Comparison of ENCODE assay signal across 25 cellular contexts in genomic region chr6:40948598-40948997, GRCh38.
DNase-seq lines count a peak whose midpoint lies in the region; ATAC-seq, FAIRE-seq and TF ChIP-seq lines count a peak whose summit lies in the region.
"Had no signal": no experiment of that assay in that cellular context is flagged by ENCODE, and none has a peak within 500 bp of the region (broad histone marks: within the 10 kb centered on the region; RNA-seq: fewer than 3 reads in every experiment).

No MANE protein-coding gene starts in this region.

- H3K36me3 Mint-ChIP-seq in H9 (ENCODE audit: insufficient read depth in 1 of 3, low read depth in 3 of 3): no peaks in the 10 kb centered on the region; a peak in 1 of 7 replicates
- H3K36me3 Mint-ChIP-seq: activated naive CD8-positive, alpha-beta T cell; brain had no signal

- H4K91ac ChIP-seq in H9 (ENCODE audit: insufficient read length, low read depth, low read length): no peak overlapping the region

- H2BK20ac ChIP-seq in H9 (ENCODE audit: low read depth, low read length, poor library complexity, severe bottlenecking): no peak overlapping the region

- H3K4me3 Mint-ChIP-seq in H9: peak overlapping the region in 1 of 2 experiments; percentile 43; a peak in 1 of 5 replicates
- H3K4me3 Mint-ChIP-seq: activated naive CD8-positive, alpha-beta T cell; B cell; brain; IgD-negative memory B cell; stimulated activated naive CD8-positive, alpha-beta T cell treated with anti-CD3 and anti-CD28 coated beads, Interleukin-15, amount 100 ng/mL, for 72 hours had no signal

- H3K14ac ChIP-seq in H9 (ENCODE audit: insufficient read depth, low read length): no peak overlapping the region

- peaks cover 3% of the 10 kb centered on the region; the same call in 1 of the 2 replicates for H3K27me3 Mint-ChIP-seq in H9 (ENCODE audit: low read depth)

- H3K79me1 ChIP-seq in H9 (ENCODE audit: insufficient read depth, low read depth, low read length, poor library complexity, severe bottlenecking): no peaks in the 10 kb centered on the region

- no peak overlapping the region for H3K18ac ChIP-seq in H9 (ENCODE audit: insufficient read length, low read depth, low read length)

- no peak overlapping the region for H3K4me2 ChIP-seq in H9 (ENCODE audit: insufficient read depth, insufficient read length, low read length)
- H3K4me2 ChIP-seq: PC-9 had no signal

- WGBS in H9 (ENCODE audit: extremely low coverage, insufficient read length, low lambda C conversion rate): no CpG with 5 or more reads among the region's 3 CpGs

- no peaks in the 10 kb centered on the region for H4K20me1 ChIP-seq in H9 (ENCODE audit: control insufficient read depth, insufficient read depth, insufficient read length)

- H3K4me1 ChIP-seq in H9 (ENCODE audit: insufficient read depth, low read length): peaks cover 17% of the 10 kb centered on the region
- H3K4me1 ChIP-seq: colonic mucosa, heart right ventricle, spleen, transverse colon had no signal

- H2BK120ac ChIP-seq in H9 (ENCODE audit: low read depth, low read length, poor library complexity, severe bottlenecking): no peak overlapping the region

- H4K8ac ChIP-seq in H9 (replicated peaks; ENCODE audit: insufficient read length, low read depth, low read length): no peak overlapping the region

- no peaks in the 10 kb centered on the region for H3K9me3 ChIP-seq in H9 (ENCODE audit: control insufficient read depth, low read depth, low read length)
- H3K9me3 ChIP-seq: colonic mucosa, heart right ventricle, neutrophil, spleen, transverse colon had no signal

- H3K4ac ChIP-seq in H9 (ENCODE audit: low read depth, low read length): no peak overlapping the region

- no peak overlapping the region for H2AK5ac ChIP-seq in H9 (ENCODE audit: insufficient read length, low read length)

- no peak overlapping the region for H2BK5ac ChIP-seq in H9 (ENCODE audit: insufficient read length, low read length)

- H2BK12ac ChIP-seq in H9 (ENCODE audit: insufficient read length, low read depth, low read length): no peak overlapping the region

- H3K23me2 ChIP-seq in H9 (ENCODE audit: insufficient read length, low read depth, low read length, poor library complexity, severe bottlenecking): no peaks in the 10 kb centered on the region

- peak overlapping the region; percentile 58 to 87 (median 82); a peak in 5 of 7 replicates for H3K27ac Mint-ChIP-seq in H9
- H3K27ac Mint-ChIP-seq: activated naive CD8-positive, alpha-beta T cell; B cell; brain; IgD-negative memory B cell; stimulated activated naive CD8-positive, alpha-beta T cell treated with anti-CD3 and anti-CD28 coated beads, Interleukin-15, amount 100 ng/mL, for 72 hours had no signal

- no peak for FAIRE-seq in RCC 7860 (lab: Jason Lieb, UNC)
- FAIRE-seq: GM18507 had no signal

- H4K5ac ChIP-seq in H9 (ENCODE audit: insufficient read length, low read depth, low read length): no peak overlapping the region

- no peak overlapping the region for H3K23ac ChIP-seq in H9 (ENCODE audit: insufficient read length, low read depth, low read length)

- DNase-seq in H9: no peak
- peak; percentile 50 for DNase-seq in RCC 7860 (ENCODE audit: low spot score)
- peak; percentile 77 for DNase-seq in epithelial cell of esophagus (ENCODE audit: low read depth)
- peak; percentile 44 for DNase-seq in renal cortical epithelial cell (ENCODE audit: low read depth)
- DNase-seq: activated T-cell treated with anti-CD3 and anti-CD28 coated beads, Interleukin-2, amount 50 U/mL, for 48 hours; colonic mucosa; DND-41; heart right ventricle; NCI-H187; NCI-H82; PC-9; spleen; stimulated activated CD4-positive, alpha-beta T cell treated with anti-CD3 and anti-CD28 coated beads, Interleukin-4, amount 100 ng/mL, for 4 hours; stimulated activated naive CD8-positive, alpha-beta T cell treated with anti-CD3 and anti-CD28 coated beads, Interleukin-15, amount 100 ng/mL, for 72 hours; transverse colon had no signal

- no peak overlapping the region for H2AFZ ChIP-seq in H9 (ENCODE audit: low read length)
- H2AFZ ChIP-seq: PC-9 had no signal

- H3K56ac ChIP-seq in H9 (ENCODE audit: insufficient read length, low read depth, low read length): no peak overlapping the region

- H3T11ph ChIP-seq in H9 (ENCODE audit: low read length): no peak overlapping the region

- H3K79me2 ChIP-seq in H9 (ENCODE audit: insufficient read depth, low read length): no peaks in the 10 kb centered on the region

- no peaks in the 10 kb centered on the region; a peak in 1 of 5 replicates for H3K9me3 Mint-ChIP-seq in H9
- H3K9me3 Mint-ChIP-seq: stimulated activated naive CD8-positive, alpha-beta T cell treated with anti-CD3 and anti-CD28 coated beads, Interleukin-15, amount 100 ng/mL, for 72 hours had no signal

- H3K4me1 Mint-ChIP-seq in H9: peaks cover 51 to 53% of the 10 kb centered on the region in 2 experiments
- H3K4me1 Mint-ChIP-seq: B cell; IgD-negative memory B cell; stimulated activated naive CD8-positive, alpha-beta T cell treated with anti-CD3 and anti-CD28 coated beads, Interleukin-15, amount 100 ng/mL, for 72 hours had no signal

- no peak overlapping the region for H3K4me3 ChIP-seq in epithelial cell of esophagus (ENCODE audit: low read length)
- H3K4me3 ChIP-seq: colonic mucosa, heart right ventricle, PC-9, SK-N-MC, spleen, transverse colon had no signal

- H3K27me3 ChIP-seq in H9 (ENCODE audit: insufficient read depth, low read length): no peaks in the 10 kb centered on the region
- H3K27me3 ChIP-seq: colonic mucosa, transverse colon had no signal

- H3K9ac ChIP-seq in H9 (ENCODE audit: extremely low read depth, insufficient read length, low read length): no peak overlapping the region

- peak overlapping the region; percentile 76 for H3K27ac ChIP-seq in H9 (ENCODE audit: insufficient read length, low read depth, low read length)
- H3K27ac ChIP-seq: colonic mucosa, heart right ventricle, neutrophil, PC-9, SK-N-MC, spleen, transverse colon had no signal

- ATAC-seq in HG03175 (IDR thresholded peaks at IDR 0.05; ENCODE audit: unreplicated experiment) (no peak), HG02759 (IDR thresholded peaks at IDR 0.05; ENCODE audit: unreplicated experiment) (no peak), HG03280 (IDR thresholded peaks at IDR 0.05; ENCODE audit: unreplicated experiment) (no peak)
- ATAC-seq: heart right ventricle had no signal

- TF ChIP-seq CTCF in H9 (conservative IDR thresholded peaks at IDR 0.05) (no peak), epithelial cell of esophagus (IDR thresholded peaks at IDR 0.05; ENCODE audit: insufficient read depth, low read depth, low read length, missing control alignments) (no peak)

- H2BK15ac ChIP-seq in H9 (ENCODE audit: low read depth, low read length): no peak overlapping the region
